ENCODE assay signal across 8 cellular contexts in genomic region chrX:120302434-120302833, GRCh38. TPM values are rescaled to one million over a fixed set of nuclear protein-coding genes. Genes with fewer than 3 reads are reported as not detected.
A peak's percentile ranks its signal among the peaks of the same experiment; 100 is the strongest.
DNase-seq lines count a peak whose midpoint lies in the region; ATAC-seq and TF ChIP-seq lines count a peak whose summit lies in the region.

No MANE protein-coding gene starts in this region.

- H3K36me3 Mint-ChIP-seq in activated CD8-positive, alpha-beta T cell treated with anti-CD3 and anti-CD28 coated beads, Interleukin-2, amount 10 ng/mL, durations not matched to agents 7 days and 5 days (ENCODE audit: low read depth) = no peaks in the 10 kb centered on the region

- H3K9ac ChIP-seq in parathyroid adenoma = no peak overlapping the region

- CTCF ChIA-PET in activated CD8-positive, alpha-beta T cell treated with anti-CD3 and anti-CD28 coated beads, Interleukin-2, amount 10 ng/mL, durations not matched to agents 7 days and 5 days (lab: Charles Lee) = no interaction called here

- H3K4me1 ChIP-seq in parathyroid adenoma (peaks cover 2% of the 10 kb centered on the region), psoas muscle (no peaks in the 10 kb centered on the region)

- H2AFZ ChIP-seq in parathyroid adenoma = peak overlapping the region; percentile 62

- H3K4me3 ChIP-seq in parathyroid adenoma (ENCODE audit: low read depth, low read length) (no peak overlapping the region), psoas muscle (no peak overlapping the region)

- peak overlapping the region; percentile 24 for H3K27ac ChIP-seq in parathyroid adenoma
- no peak overlapping the region for H3K27ac ChIP-seq in psoas muscle

- POLR2A ChIA-PET in activated CD8-positive, alpha-beta T cell treated with anti-CD3 and anti-CD28 coated beads, Interleukin-2, amount 10 ng/mL, durations not matched to agents 7 days and 5 days (lab: Charles Lee) = no interaction called here

- intact Hi-C loops in psoas muscle (cut with DNase I) = no loop called here

- H3K36me3 ChIP-seq in parathyroid adenoma (ENCODE audit: control insufficient read depth, insufficient read depth, low read length) (no peaks in the 10 kb centered on the region), psoas muscle (ENCODE audit: insufficient read depth in 1 of 2, low read depth in 1 of 2) (no peaks in the 10 kb centered on the region)

- H3K9me3 ChIP-seq in parathyroid adenoma (ENCODE audit: control insufficient read depth, low read length) (no peaks in the 10 kb centered on the region), psoas muscle (no peaks in the 10 kb centered on the region)

- H3K79me2 ChIP-seq in parathyroid adenoma = no peaks in the 10 kb centered on the region

- peak; percentile 98 for ATAC-seq in GM21737 (IDR thresholded peaks at IDR 0.05; ENCODE audit: unreplicated experiment)
- ATAC-seq in activated CD8-positive, alpha-beta T cell treated with anti-CD3 and anti-CD28 coated beads, Interleukin-2, amount 10 ng/mL, durations not matched to agents 7 days and 5 days = peak; percentile 75
- no peak for ATAC-seq in psoas muscle

- H3K27me3 Mint-ChIP-seq in activated CD8-positive, alpha-beta T cell treated with anti-CD3 and anti-CD28 coated beads, Interleukin-2, amount 10 ng/mL, durations not matched to agents 7 days and 5 days (ENCODE audit: low read depth) = peaks cover 9% of the 10 kb centered on the region

- DNase-seq in NCI-H2196 (lab: John Stamatoyannopoulos, UW; ENCODE audit: unreplicated experiment) (peak; percentile 17), NCI-H2196 treated with DMSO at 0.1 percent for 48 hours (lab: John Stamatoyannopoulos, UW; ENCODE audit: unreplicated experiment) (no peak), KBM-7 (peak; percentile 80), psoas muscle (no peak), GM03348 (ENCODE audit: low spot score) (no peak)
- DNase-seq in activated CD8-positive, alpha-beta T cell treated with anti-CD3 and anti-CD28 coated beads, Interleukin-2, amount 10 ng/mL, durations not matched to agents 7 days and 5 days = peak; percentile 52

- H3K4me3 Mint-ChIP-seq in activated CD8-positive, alpha-beta T cell treated with anti-CD3 and anti-CD28 coated beads, Interleukin-2, amount 10 ng/mL, durations not matched to agents 7 days and 5 days = peak overlapping the region; percentile 7

- no peaks in the 10 kb centered on the region for H3K9me3 Mint-ChIP-seq in activated CD8-positive, alpha-beta T cell treated with anti-CD3 and anti-CD28 coated beads, Interleukin-2, amount 10 ng/mL, durations not matched to agents 7 days and 5 days (ENCODE audit: insufficient read depth)

- in situ Hi-C loops in KBM-7 (cut with MboI; ENCODE audit: low pct_unique_long_range_greater_than_20kb, low sequenced_read_pairs) = no loop called here

- peaks cover 21% of the 10 kb centered on the region for H3K4me1 Mint-ChIP-seq in activated CD8-positive, alpha-beta T cell treated with anti-CD3 and anti-CD28 coated beads, Interleukin-2, amount 10 ng/mL, durations not matched to agents 7 days and 5 days (ENCODE audit: low read depth)

- no peak for TF ChIP-seq CTCF in parathyroid adenoma (IDR thresholded peaks at IDR 0.05)
- TF ChIP-seq CTCF in psoas muscle (IDR thresholded peaks at IDR 0.05) = no peak

- no peak overlapping the region for H3K4me2 ChIP-seq in parathyroid adenoma (ENCODE audit: low read length)

- H3K27me3 ChIP-seq in parathyroid adenoma (ENCODE audit: control insufficient read depth, insufficient read depth, low read length) (no peaks in the 10 kb centered on the region), psoas muscle (ENCODE audit: insufficient read depth in 3 of 3, low read length in 2 of 3) (peaks cover 0 to 4% (median 0%) of the 10 kb centered on the region in 3 donors)

- WGBS in psoas muscle, 3 donors = 16 to 18% (median 18%) methylated on average over 4 of the region's 4 CpGs

- no peak overlapping the region for H3K27ac Mint-ChIP-seq in activated CD8-positive, alpha-beta T cell treated with anti-CD3 and anti-CD28 coated beads, Interleukin-2, amount 10 ng/mL, durations not matched to agents 7 days and 5 days

RNA-seq across cellular contexts. Expression of gene TMEM255A, which starts 8.8 kb away (rescaled TPM):
- not detected for total RNA-seq in activated CD8-positive, alpha-beta T cell treated with anti-CD3 and anti-CD28 coated beads, Interleukin-2, amount 10 ng/mL, durations not matched to agents 7 days and 5 days
- total RNA-seq in psoas muscle = 1 to 10 TPM in 1 of 4 donors, under 1 TPM in 3; 0.06 to 2.0 (median 0.30) TPM
- polyA plus RNA-seq in psoas muscle = under 1 TPM; 0.13 to 0.38 (median 0.14) TPM

RNA-seq across cellular contexts. Expression of gene ZBTB33, which starts 51.8 kb away (rescaled TPM):
- 10 to 100 TPM; 11.5 to 12.9 TPM for total RNA-seq in activated CD8-positive, alpha-beta T cell treated with anti-CD3 and anti-CD28 coated beads, Interleukin-2, amount 10 ng/mL, durations not matched to agents 7 days and 5 days
- 1 to 10 TPM; 7.5 to 8.6 (median 7.7) TPM for total RNA-seq in psoas muscle
- polyA plus RNA-seq in psoas muscle = 10 to 100 TPM in 1 of 3 donors, 1 to 10 TPM in 2; 2.6 to 11.8 (median 3.5) TPM

RNA-seq across cellular contexts. Expression of gene ATP1B4, which starts 59.5 kb away (rescaled TPM):
- total RNA-seq in activated CD8-positive, alpha-beta T cell treated with anti-CD3 and anti-CD28 coated beads, Interleukin-2, amount 10 ng/mL, durations not matched to agents 7 days and 5 days = not detected
- 10 to 100 TPM in 2 of 4 donors, 1 to 10 TPM in 2; 7.1 to 41.5 (median 10.8) TPM for total RNA-seq in psoas muscle
- 1 to 10 TPM in 2 of 3 donors, under 1 TPM in 1; 0.26 to 7.0 (median 2.1) TPM for polyA plus RNA-seq in psoas muscle

Comparison
In these comparisons a context has a peak if more than half of its experiments do, and no peak if none do; other contexts are left out.
1. DNase-seq: peak in NCI-H2196 (single experiment), KBM-7 (single experiment) and activated CD8-positive, alpha-beta T cell treated with anti-CD3 and anti-CD28 coated beads, Interleukin-2, amount 10 ng/mL, durations not matched to agents 7 days and 5 days (single experiment); none in NCI-H2196 treated with DMSO at 0.1 percent for 48 hours (single experiment), psoas muscle (0 of 2) and GM03348 (single experiment).
2. ATAC-seq: peak in GM21737 (single experiment) and activated CD8-positive, alpha-beta T cell treated with anti-CD3 and anti-CD28 coated beads, Interleukin-2, amount 10 ng/mL, durations not matched to agents 7 days and 5 days (single experiment); none in psoas muscle (0 of 4).
3. RNA of gene ATP1B4, which starts 59.5 kb away (total RNA-seq): 7.1 to 41.5 TPM in psoas muscle; not detected in activated CD8-positive, alpha-beta T cell treated with anti-CD3 and anti-CD28 coated beads, Interleukin-2, amount 10 ng/mL, durations not matched to agents 7 days and 5 days; every median in the first group is over 4 times any median in the second.